Comparison of ENCODE assay signal across 18 cellular contexts in the genomic region with DNA sequence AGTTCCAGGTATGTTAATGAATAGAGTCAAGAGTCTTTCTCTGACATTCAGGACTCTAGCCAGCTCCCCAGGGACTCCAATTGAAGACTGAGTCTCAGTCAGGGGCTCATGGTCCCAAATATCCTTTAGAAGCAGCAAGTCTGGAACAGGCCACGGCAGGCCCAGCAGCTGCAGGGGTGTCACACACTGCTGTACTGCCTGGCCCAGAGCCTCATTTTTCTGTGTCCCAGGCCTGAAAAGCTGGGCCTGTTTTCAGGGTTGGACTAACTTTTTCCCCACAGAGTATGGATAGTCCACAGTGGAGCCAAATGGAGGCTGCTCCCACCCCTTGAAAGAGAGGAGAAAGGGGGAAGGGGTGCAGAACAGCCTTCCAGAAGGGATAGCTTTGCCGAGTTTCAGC.
"Had no signal": no experiment of that assay in that cellular context is flagged by ENCODE, and none has a peak within 500 bp of the region (broad histone marks: within the 10 kb centered on the region; RNA-seq: fewer than 3 reads in every experiment).

No MANE protein-coding gene starts in this region.

- H3K4me1 ChIP-seq: gastroesophageal sphincter, sigmoid colon, transverse colon had no signal

- H3K4me3 ChIP-seq: coronary artery, gastroesophageal sphincter, sigmoid colon, smooth muscle cell, transverse colon had no signal

- H3K27ac ChIP-seq: coronary artery, epithelial cell of prostate, gastroesophageal sphincter, sigmoid colon, transverse colon had no signal

- DNase-seq: activated CD4-positive, alpha-beta T cell treated with anti-CD3 and anti-CD28 coated beads for 1 hour; activated CD4-positive, alpha-beta T cell treated with anti-CD3 and anti-CD28 coated beads, Interleukin-2, amount 50 U/mL, for 1 hour; activated CD8-positive, alpha-beta T cell treated with anti-CD3 and anti-CD28 coated beads, Interleukin-2, amount 10 ng/mL, durations not matched to agents 7 days and 5 days; activated gamma-delta T cell; activated naive CD4-positive, alpha-beta T cell treated with anti-CD3 and anti-CD28 coated beads, Interleukin-2, amount 50 U/mL, for 16 hours; activated naive CD8-positive, alpha-beta T cell treated with anti-CD3 and anti-CD28 coated beads, Interleukin-2, amount 50 U/mL, for 24 hours; aorta; head of caudate nucleus; mesenchymal stem cell; occipital lobe; sigmoid colon; stimulated activated CD4-positive, alpha-beta T cell treated with anti-CD3 and anti-CD28 coated beads, Interleukin-15, amount 100 ng/mL, for 24 hours; transverse colon had no signal

- H3K27me3 ChIP-seq: gastroesophageal sphincter, sigmoid colon, transverse colon had no signal

- H3K36me3 ChIP-seq: gastroesophageal sphincter, sigmoid colon, transverse colon had no signal

- ATAC-seq: activated CD8-positive, alpha-beta T cell treated with anti-CD3 and anti-CD28 coated beads, Interleukin-2, amount 10 ng/mL, durations not matched to agents 7 days and 5 days; activated naive CD8-positive, alpha-beta T cell treated with anti-CD3 and anti-CD28 coated beads, Interleukin-2, amount 50 U/mL, for 24 hours; gastroesophageal sphincter; stimulated activated memory B cell treated with anti-CD40 and anti-IgM and Interleukin-4, amounts not matched to agents 10 μg/mL and 1 μg/mL and 100 μg/mL, for 72 hours had no signal

- H3K9me3 ChIP-seq: gastroesophageal sphincter, sigmoid colon, transverse colon had no signal
